ENCODE assay signal across 1 cellular context in genomic region chrX:118420462-118420861, GRCh38.
TF ChIP-seq lines count a peak whose summit lies in the region.

No MANE protein-coding gene starts in this region.

TF ChIP-seq in endothelial cell of umbilical vein, 7 proteins besides CTCF, POLR2A, EP300 and RAD21 (continued from another document):
- TF ChIP-seq POLR2AphosphoS5 (IDR thresholded peaks at IDR 0.05; ENCODE audit: insufficient read depth, low read depth, low read length) (no peak), MYC (IDR thresholded peaks at IDR 0.05; ENCODE audit: low read depth, low read length) (no peak), MAX (IDR thresholded peaks at IDR 0.05; ENCODE audit: insufficient read depth, insufficient read length) (no peak), JUN (IDR thresholded peaks at IDR 0.05; ENCODE audit: borderline replicate concordance, insufficient read depth, insufficient read length, low read depth) (no peak)
